Comparison of ENCODE assay signal across 9 cellular contexts in the genomic region with DNA sequence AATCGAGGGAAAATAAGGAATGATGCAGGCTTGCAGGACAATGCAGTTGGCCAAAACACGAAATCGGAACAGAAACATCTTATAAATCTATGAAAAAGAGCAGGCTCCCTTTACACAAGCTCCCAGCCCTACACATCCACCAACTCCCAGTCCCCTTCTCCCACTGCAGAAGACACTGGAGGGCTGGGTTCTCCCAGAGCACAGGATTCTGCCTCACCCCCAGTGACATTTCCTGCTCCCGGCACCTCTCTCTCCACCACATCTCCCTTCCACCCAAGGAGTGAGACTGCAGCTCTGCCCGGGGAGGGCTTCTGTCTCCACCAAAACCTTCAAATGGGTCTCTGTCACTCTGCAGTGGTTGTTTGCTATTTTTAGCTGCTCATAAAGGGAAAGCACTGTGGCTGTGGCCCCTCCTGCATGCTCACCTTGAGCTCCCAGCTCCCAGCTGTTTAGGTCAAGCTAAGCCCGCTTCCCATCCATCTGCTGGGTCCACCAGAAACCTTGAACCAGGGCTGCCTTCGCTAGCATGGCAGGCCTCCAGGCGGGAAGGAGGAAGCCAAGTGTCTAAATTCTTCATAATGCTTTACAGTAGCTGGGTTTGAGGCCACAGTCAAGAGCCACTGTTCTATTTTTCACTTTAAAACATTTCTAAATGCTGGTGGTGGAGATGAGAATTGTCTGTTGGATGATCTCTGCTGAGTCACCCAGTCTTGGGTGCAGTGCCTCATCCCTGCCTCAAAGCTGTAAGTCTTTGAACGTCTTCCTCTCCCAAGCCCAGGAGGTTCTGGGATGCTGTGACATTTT. TPM values are rescaled to one million over a fixed set of nuclear protein-coding genes. Genes with fewer than 3 reads are reported as not detected.
DNase-seq lines count a peak whose midpoint lies in the region; ATAC-seq and TF ChIP-seq lines count a peak whose summit lies in the region.
"Had no signal": no experiment of that assay in that cellular context is flagged by ENCODE, and none has a peak within 500 bp of the region (broad histone marks: within the 10 kb centered on the region; RNA-seq: fewer than 3 reads in every experiment).

No MANE protein-coding gene starts in this region.

- TF ChIP-seq POLR2A in esophagus muscularis mucosa (IDR thresholded peaks at IDR 0.05; ENCODE audit: low read depth) (no peak), upper lobe of left lung (IDR thresholded peaks at IDR 0.05) (no peak)

- no peak overlapping the region for H3K9ac ChIP-seq in stomach smooth muscle (ENCODE audit: low read length in 2 of 2)

- H3K4me1 ChIP-seq in esophagus muscularis mucosa (peaks cover 26 to 47% (median 37%) of the 10 kb centered on the region in 4 donors), stomach smooth muscle (ENCODE audit: control insufficient read depth, insufficient read depth, low read length) (peaks cover 27% of the 10 kb centered on the region), upper lobe of left lung (peaks cover 17 to 41% (median 24%) of the 10 kb centered on the region in 4 donors)

- H3K36me3 ChIP-seq in esophagus muscularis mucosa (no peaks in the 10 kb centered on the region), stomach smooth muscle (ENCODE audit: control insufficient read depth in 2 of 2, insufficient read depth in 2 of 2, low read length in 2 of 2) (no peaks in the 10 kb centered on the region), upper lobe of left lung (no peaks in the 10 kb centered on the region)
- H3K36me3 ChIP-seq: left lung had no signal

- H3K27ac ChIP-seq in esophagus muscularis mucosa (replicated peaks in 1 of 4) (peak overlapping the region; percentile 44 to 65 (median 59)), stomach smooth muscle (ENCODE audit: low read length) (peak overlapping the region; percentile 1), upper lobe of left lung (peak overlapping the region in 2 of 4 donors; percentile 22 to 32)

- 73% methylated on average over 9 of the region's 9 CpGs for WGBS in esophagus muscularis mucosa
- WGBS in upper lobe of left lung, 2 donors = 67 to 71% methylated on average over 9 of the region's 9 CpGs

- no peak for TF ChIP-seq CTCF in esophagus muscularis mucosa (IDR thresholded peaks at IDR 0.05)
- no peak for TF ChIP-seq CTCF in upper lobe of left lung (IDR thresholded peaks at IDR 0.05)

- TF ChIP-seq EP300 in esophagus muscularis mucosa (IDR thresholded peaks at IDR 0.05) (no peak), upper lobe of left lung (IDR thresholded peaks at IDR 0.05) (no peak)

- H3K27me3 ChIP-seq in esophagus muscularis mucosa = peaks cover 0 to 6% (median 0%) of the 10 kb centered on the region in 4 donors
- H3K27me3 ChIP-seq in stomach smooth muscle (ENCODE audit: control insufficient read depth in 1 of 2, insufficient read depth in 2 of 2, low read length in 2 of 2) = no peaks in the 10 kb centered on the region
- H3K27me3 ChIP-seq in upper lobe of left lung = no peaks in the 10 kb centered on the region

- DNase-seq in DMS53 (lab: John Stamatoyannopoulos, UW) (peak; percentile 22), DMS53 treated with DMSO at 0.1 percent for 48 hours (lab: John Stamatoyannopoulos, UW; ENCODE audit: unreplicated experiment) (no peak), RPMI8226 (peak; percentile 63), esophagus muscularis mucosa (ENCODE audit: extremely low spot score) (no peak), upper lobe of left lung (no peak), hypothalamus (lab: John Stamatoyannopoulos, UW) (no peak)
- no peak for DNase-seq in stimulated activated CD4-positive, alpha-beta T cell treated with anti-CD3 and anti-CD28 coated beads, Interleukin-1b, Interleukin-23, amount 100 ng/mL, for 48 hours

- H3K4me3 ChIP-seq in esophagus muscularis mucosa (no peak overlapping the region), stomach smooth muscle (ENCODE audit: low read length in 2 of 2) (no peak overlapping the region), upper lobe of left lung (no peak overlapping the region)
- H3K4me3 ChIP-seq: left lung had no signal

- no peaks in the 10 kb centered on the region for H3K9me3 ChIP-seq in esophagus muscularis mucosa
- H3K9me3 ChIP-seq in stomach smooth muscle (ENCODE audit: control insufficient read depth in 2 of 2, low read length in 2 of 2) = no peaks in the 10 kb centered on the region
- no peaks in the 10 kb centered on the region for H3K9me3 ChIP-seq in upper lobe of left lung
- H3K9me3 ChIP-seq: left lung had no signal

- ATAC-seq in upper lobe of left lung (ENCODE audit: low FRiP score in 2 of 2) = no peak

- intact Hi-C loops in esophagus muscularis mucosa (cut with DNase I) = no loop called here

RNA-seq across cellular contexts. Expression of gene C2CD2, which starts 3.3 kb away (rescaled TPM):
- total RNA-seq in esophagus muscularis mucosa (10 to 100 TPM; 11.6 to 25.3 (median 18.9) TPM), upper lobe of left lung (10 to 100 TPM in 5 of 6 donors, 1 to 10 TPM in 1; 9.6 to 34.6 (median 22.0) TPM)

RNA-seq across cellular contexts. Expression of gene ZBTB21, which starts 53.0 kb away (rescaled TPM):
- total RNA-seq in esophagus muscularis mucosa (10 to 100 TPM in 1 of 4 donors, 1 to 10 TPM in 3; 5.9 to 15.1 (median 9.2) TPM), upper lobe of left lung (10 to 100 TPM; 12.4 to 28.3 (median 16.7) TPM)

Comparison
In these comparisons a context has a peak if more than half of its experiments do, and no peak if none do; other contexts are left out.
1. DNase-seq: peak in DMS53 (single experiment) and RPMI8226 (single experiment); none in DMS53 treated with DMSO at 0.1 percent for 48 hours (single experiment), esophagus muscularis mucosa (single experiment), upper lobe of left lung (0 of 2), hypothalamus (0 of 51) and stimulated activated CD4-positive, alpha-beta T cell treated with anti-CD3 and anti-CD28 coated beads, Interleukin-1b, Interleukin-23, amount 100 ng/mL, for 48 hours (single experiment).